ENCODE assay signal across 23 cellular contexts in the genomic region with DNA sequence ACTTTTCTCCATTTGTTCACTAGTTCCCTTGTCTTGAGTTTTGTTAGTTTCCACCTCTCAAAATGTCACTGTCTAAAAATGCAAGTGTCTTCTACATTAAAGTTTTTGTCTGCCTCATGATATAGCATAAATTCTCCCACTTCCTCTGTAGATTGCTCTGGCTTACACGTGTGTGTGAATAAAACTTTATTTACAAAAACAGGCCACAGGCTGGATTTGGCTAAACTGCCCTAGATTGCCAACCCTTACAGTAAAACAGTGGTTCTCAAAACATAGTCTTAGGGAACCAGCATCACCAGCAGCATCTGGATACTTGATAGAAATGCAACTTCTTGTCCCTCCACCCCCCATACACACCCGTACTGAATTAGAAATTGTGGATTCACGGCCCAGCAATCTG.
"Had no signal": no experiment of that assay in that cellular context is flagged by ENCODE, and none has a peak within 500 bp of the region (broad histone marks: within the 10 kb centered on the region; RNA-seq: fewer than 3 reads in every experiment).

No MANE protein-coding gene starts in this region.

- H3K27me3 ChIP-seq: dorsolateral prefrontal cortex, esophagus muscularis mucosa, foreskin keratinocyte, gastroesophageal sphincter, heart left ventricle, hepatocyte, left lung had no signal

- H3K79me2 ChIP-seq: hepatocyte had no signal

- H3K27ac ChIP-seq: coronary artery, dorsolateral prefrontal cortex, esophagus muscularis mucosa, foreskin keratinocyte, gastroesophageal sphincter, heart left ventricle, hepatocyte, left lung, lower lobe of right lung had no signal

- H2AFZ ChIP-seq: hepatocyte had no signal

- H3K36me3 ChIP-seq: esophagus muscularis mucosa, gastroesophageal sphincter, heart left ventricle, left lung, lower lobe of right lung had no signal

- FAIRE-seq: colon, endothelial cell of umbilical vein, frontal cortex, islet of Langerhans, keratinocyte had no signal

- H3K4me1 ChIP-seq: esophagus muscularis mucosa, gastroesophageal sphincter, heart left ventricle, left lung, lower lobe of right lung had no signal

- H3K4me2 ChIP-seq: hepatocyte had no signal

- ATAC-seq: foreskin keratinocyte, gastroesophageal sphincter, heart left ventricle, left cardiac atrium, left lung, left ventricle myocardium superior, lower lobe of right lung, mucosa of descending colon had no signal

- DNase-seq: dermis blood vessel endothelial cell; dorsolateral prefrontal cortex; effector CD4-positive, alpha-beta T cell; effector memory CD4-positive, alpha-beta T cell; foreskin keratinocyte; heart left ventricle; hypothalamus; left cardiac atrium; left lung; left ventricle myocardium superior; lower lobe of right lung; mesenchymal stem cell; mucosa of descending colon; naive B cell had no signal

- H3K9me3 ChIP-seq: esophagus muscularis mucosa, gastroesophageal sphincter, heart left ventricle, left lung, lower lobe of right lung, mucosa of descending colon had no signal

- H3K4me3 ChIP-seq: coronary artery, dorsolateral prefrontal cortex, esophagus muscularis mucosa, gastroesophageal sphincter, heart left ventricle, hepatocyte, left lung, lower lobe of right lung, mucosa of descending colon had no signal
